ENCODE assay signal across 14 cellular contexts in the genomic region with DNA sequence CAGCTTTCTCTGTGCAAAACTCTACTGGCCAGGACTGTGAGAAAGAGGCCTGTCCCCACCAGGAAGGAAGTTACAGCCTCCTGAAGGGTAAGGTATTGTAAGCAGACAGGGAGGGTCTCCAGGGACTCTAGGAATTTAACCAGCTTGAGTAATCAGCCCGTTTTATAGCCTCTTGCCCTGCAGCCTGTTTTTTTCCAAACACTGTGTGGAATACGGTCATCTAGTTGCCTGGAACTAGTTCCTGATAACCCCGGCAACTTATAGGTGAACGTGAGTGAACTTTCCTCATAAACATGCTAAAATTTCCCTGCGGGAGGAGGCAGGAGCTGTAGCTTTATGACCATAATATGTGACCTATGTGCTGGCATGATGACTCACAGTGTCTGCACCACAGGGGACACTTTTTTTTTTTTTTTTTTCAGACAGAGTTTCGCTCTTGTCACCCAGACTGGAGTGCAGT.
DNase-seq lines count a peak whose midpoint lies in the region; TF ChIP-seq lines count a peak whose summit lies in the region.
"Had no signal": no experiment of that assay in that cellular context is flagged by ENCODE, and none has a peak within 500 bp of the region (broad histone marks: within the 10 kb centered on the region; RNA-seq: fewer than 3 reads in every experiment).

No MANE protein-coding gene starts in this region.

- peak overlapping the region; percentile 91 for H3K27ac Mint-ChIP-seq in nephron progenitor cell
- H3K27ac Mint-ChIP-seq: memory B cell, T-helper 17 cell, type B pancreatic cell had no signal

- H3K9ac ChIP-seq in HUES6 (ENCODE audit: low read length): peak overlapping the region; percentile 57

- H3K4me1 Mint-ChIP-seq in nephron progenitor cell: peaks cover 28% of the 10 kb centered on the region
- H3K4me1 Mint-ChIP-seq: memory B cell, T-helper 17 cell had no signal

- H3K36me3 ChIP-seq in HUES6 (ENCODE audit: control insufficient read depth, insufficient read depth, low read length) (no peaks in the 10 kb centered on the region), brain microvascular endothelial cell (replicated peaks) (no peaks in the 10 kb centered on the region)

- TF ChIP-seq CTCF in brain microvascular endothelial cell (IDR thresholded peaks at IDR 0.05; ENCODE audit: low read depth, low read length, missing control alignments): no peak
- no peak for TF ChIP-seq CTCF in nephron progenitor cell (IDR thresholded peaks at IDR 0.05)

- DNase-seq in DMS 273 (lab: John Stamatoyannopoulos, UW; ENCODE audit: unreplicated experiment) (peak; percentile 40), DMS 273 treated with DMSO at 0.1 percent for 48 hours (lab: John Stamatoyannopoulos, UW) (no peak), brain microvascular endothelial cell (peak; percentile 59), nephron progenitor cell (peak; percentile 33), SHP77 treated with DMSO at 0.1 percent for 48 hours (lab: John Stamatoyannopoulos, UW) (no peak), medulla oblongata (ENCODE audit: extremely low spot score) (no peak), germinal center (ENCODE audit: low spot score) (no peak)
- DNase-seq: NCI-H446; stimulated activated CD4-positive, alpha-beta T cell treated with anti-CD3 and anti-CD28 coated beads, Interleukin-1b, Interleukin-23, amount 100 ng/mL, for 48 hours; T-helper 17 cell had no signal

- in situ Hi-C loops in brain microvascular endothelial cell (cut with HindIII; ENCODE audit: low pct_ligation_motif_present, low sequenced_read_pairs): no loop called here

- peaks cover 24% of the 10 kb centered on the region for H3K4me1 ChIP-seq in HUES6 (ENCODE audit: control insufficient read depth, insufficient read depth, low read length)

- H3K9me3 ChIP-seq in HUES6 (ENCODE audit: control insufficient read depth, insufficient read depth, low read depth, low read length): peaks cover 17% of the 10 kb centered on the region

- H3K4me3 Mint-ChIP-seq in nephron progenitor cell: no peak overlapping the region
- H3K4me3 Mint-ChIP-seq: memory B cell, T-helper 17 cell, type B pancreatic cell had no signal

- H3K27ac ChIP-seq in HUES6 (ENCODE audit: low read depth, low read length) (peak overlapping the region; percentile 87; the same call in 1 of the 2 replicates), brain microvascular endothelial cell (no peak overlapping the region)
- H3K27ac ChIP-seq: 22Rv1 had no signal

- H3K4me3 ChIP-seq in HUES6 (ENCODE audit: low read depth, low read length): no peak overlapping the region
- H3K4me3 ChIP-seq in brain microvascular endothelial cell (ENCODE audit: low read depth, low read length): no peak overlapping the region

- H3K36me3 Mint-ChIP-seq in nephron progenitor cell (ENCODE audit: low read depth): peaks cover 7% of the 10 kb centered on the region
- H3K36me3 Mint-ChIP-seq: memory B cell, type B pancreatic cell had no signal

- peaks cover 7% of the 10 kb centered on the region for H3K27me3 Mint-ChIP-seq in nephron progenitor cell (ENCODE audit: low read depth, poor library complexity)

- no peaks in the 10 kb centered on the region for H3K27me3 ChIP-seq in HUES6 (ENCODE audit: control insufficient read depth, insufficient read depth, low read length)
- no peaks in the 10 kb centered on the region for H3K27me3 ChIP-seq in brain microvascular endothelial cell (replicated peaks)

- H3K9me3 Mint-ChIP-seq in nephron progenitor cell: peaks cover 17% of the 10 kb centered on the region

Comparison
In these comparisons a context has a peak if more than half of its experiments do, and no peak if none do; other contexts are left out.
1. DNase-seq: peak in DMS 273 (single experiment), brain microvascular endothelial cell (single experiment) and nephron progenitor cell (single experiment); none in DMS 273 treated with DMSO at 0.1 percent for 48 hours (single experiment), SHP77 treated with DMSO at 0.1 percent for 48 hours (single experiment), medulla oblongata (single experiment) and germinal center (single experiment).